In the genomic region with DNA sequence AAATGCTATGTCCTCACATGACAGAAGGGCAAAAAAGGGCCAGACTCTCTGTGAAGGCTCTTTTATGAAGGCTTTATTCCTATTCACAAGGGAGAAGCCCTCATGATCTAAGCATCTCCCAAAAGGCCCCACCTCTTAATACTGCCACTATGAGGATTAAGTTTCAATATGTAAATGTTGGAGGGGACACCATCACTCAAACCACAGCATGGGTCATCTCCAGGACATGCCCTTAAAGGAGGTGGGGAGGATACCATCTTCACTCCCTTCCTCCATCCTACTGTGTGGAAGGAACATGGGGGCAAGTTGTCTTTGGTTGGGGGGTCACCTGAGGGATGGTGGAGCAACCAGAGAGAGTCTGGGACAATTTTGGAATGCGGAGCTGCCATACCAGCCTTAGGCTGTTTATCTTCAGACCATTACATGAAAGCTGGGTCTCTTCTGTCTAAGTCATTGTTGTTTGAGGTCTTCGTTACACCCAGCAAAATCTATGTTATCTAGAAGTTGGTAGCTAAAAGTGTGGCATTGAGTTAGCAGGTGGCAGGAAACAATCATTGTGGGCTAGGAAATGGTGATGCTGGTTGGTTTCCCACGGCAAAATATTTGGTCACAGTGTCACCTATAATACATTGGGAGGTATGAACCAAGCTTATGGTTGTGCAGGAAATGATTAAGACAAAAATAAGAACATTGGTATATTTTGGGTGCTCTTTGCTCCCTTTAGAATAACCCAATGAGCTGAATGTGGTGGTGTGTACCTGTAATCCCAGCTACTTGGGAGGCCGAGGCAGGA, we compare ENCODE assay signal across 14 cellular contexts.
DNase-seq lines count a peak whose midpoint lies in the region; ATAC-seq lines count a peak whose summit lies in the region.
"Had no signal": no experiment of that assay in that cellular context is flagged by ENCODE, and none has a peak within 500 bp of the region (broad histone marks: within the 10 kb centered on the region; RNA-seq: fewer than 3 reads in every experiment).

No MANE protein-coding gene starts in this region.

- peaks cover 70% of the 10 kb centered on the region for H3K4me1 Mint-ChIP-seq in activated CD4-positive, alpha-beta memory T cell treated with anti-CD3 and anti-CD28 coated beads, Interleukin-2, amount 10 ng/mL, durations not matched to agents 7 days and 5 days

- H3K4me1 ChIP-seq in thymus (ENCODE audit: control insufficient read depth, insufficient read depth, low read length), result peaks cover 22% of the 10 kb centered on the region
- H3K4me1 ChIP-seq: parathyroid adenoma had no signal

- peak; percentile 27 for DNase-seq in activated naive CD4-positive, alpha-beta T cell treated with Interleukin-2 at 50 U/mL for 16 hours
- DNase-seq in activated naive CD4-positive, alpha-beta T cell treated with anti-CD3 and anti-CD28 coated beads, Interleukin-2, amount 50 U/mL, for 16 hours, result no peak
- peak; percentile 83 for DNase-seq in activated CD4-positive, alpha-beta memory T cell treated with anti-CD3 and anti-CD28 coated beads, Interleukin-2, amount 10 ng/mL, durations not matched to agents 7 days and 5 days
- DNase-seq in islet precursor cell (peak; percentile 7), mucosa of gallbladder (ENCODE audit: low spot score) (no peak), ACHN (no peak)
- DNase-seq: dermis blood vessel endothelial cell, DMS79, NCI-H2107 had no signal

- H3K27me3 Mint-ChIP-seq in activated CD4-positive, alpha-beta memory T cell treated with anti-CD3 and anti-CD28 coated beads, Interleukin-2, amount 10 ng/mL, durations not matched to agents 7 days and 5 days, result no peaks in the 10 kb centered on the region

- in situ Hi-C loops in ACHN (cut with HindIII; ENCODE audit: low pct_ligation_motif_present, low pct_unique_long_range_greater_than_20kb, low sequenced_read_pairs), result no loop called here

- no peaks in the 10 kb centered on the region for H3K36me3 ChIP-seq in thymus (ENCODE audit: control insufficient read depth, insufficient read depth)
- H3K36me3 ChIP-seq: SJSA1 had no signal

- no peaks in the 10 kb centered on the region for H3K9me3 ChIP-seq in thymus (ENCODE audit: control insufficient read depth)
- H3K9me3 ChIP-seq: SJSA1 had no signal

- H3K36me3 Mint-ChIP-seq in activated CD4-positive, alpha-beta memory T cell treated with anti-CD3 and anti-CD28 coated beads, Interleukin-2, amount 10 ng/mL, durations not matched to agents 7 days and 5 days (ENCODE audit: low read depth), result peaks cover 16% of the 10 kb centered on the region

- peak overlapping the region; percentile 99 for H3K27ac Mint-ChIP-seq in activated CD4-positive, alpha-beta memory T cell treated with anti-CD3 and anti-CD28 coated beads, Interleukin-2, amount 10 ng/mL, durations not matched to agents 7 days and 5 days
- H3K27ac Mint-ChIP-seq: GM23338 had no signal

- peaks cover 10% of the 10 kb centered on the region for H3K9me3 Mint-ChIP-seq in activated CD4-positive, alpha-beta memory T cell treated with anti-CD3 and anti-CD28 coated beads, Interleukin-2, amount 10 ng/mL, durations not matched to agents 7 days and 5 days
- H3K9me3 Mint-ChIP-seq: GM23338 had no signal

- CTCF ChIA-PET in activated CD4-positive, alpha-beta memory T cell treated with anti-CD3 and anti-CD28 coated beads, Interleukin-2, amount 10 ng/mL, durations not matched to agents 7 days and 5 days (lab: Charles Lee), result interaction anchor here (0.6 to 2.8 kb wide), 6 partner anchors 12 to 473 kb away, joined by 3 to 13 read pairs (median 6); a partner anchor contains a TSS

- H3K4me3 ChIP-seq in thymus (ENCODE audit: low read length), result no peak overlapping the region
- H3K4me3 ChIP-seq: GM23338, SJSA1 had no signal

- WGBS in thymus, result 19% methylated on average over 4 of the region's 4 CpGs

- peak overlapping the region; percentile 51 for H3K4me3 Mint-ChIP-seq in activated CD4-positive, alpha-beta memory T cell treated with anti-CD3 and anti-CD28 coated beads, Interleukin-2, amount 10 ng/mL, durations not matched to agents 7 days and 5 days
- H3K4me3 Mint-ChIP-seq: GM23338 had no signal

- ATAC-seq in GM19035 (IDR thresholded peaks at IDR 0.05; ENCODE audit: unreplicated experiment), result no peak
- ATAC-seq: GM23338 had no signal

- H3K27me3 ChIP-seq in thymus (ENCODE audit: control insufficient read depth, insufficient read depth), result no peaks in the 10 kb centered on the region
- H3K27me3 ChIP-seq: SJSA1 had no signal

- H3K27ac ChIP-seq in thymus (ENCODE audit: low read depth), result peak overlapping the region; percentile 33
- H3K27ac ChIP-seq: parathyroid adenoma, SJSA1 had no signal

- POLR2A ChIA-PET in activated CD4-positive, alpha-beta memory T cell treated with anti-CD3 and anti-CD28 coated beads, Interleukin-2, amount 10 ng/mL, durations not matched to agents 7 days and 5 days (lab: Charles Lee), result interaction anchor here (0.7 to 4.4 kb wide), 10 partner anchors 7 to 583 kb away, joined by 3 to 31 read pairs (median 6); a partner anchor contains a TSS

Comparison
In these comparisons a context has a peak if more than half of its experiments do, and no peak if none do; other contexts are left out.
1. DNase-seq: peak in activated naive CD4-positive, alpha-beta T cell treated with Interleukin-2 at 50 U/mL for 16 hours (single experiment), activated CD4-positive, alpha-beta memory T cell treated with anti-CD3 and anti-CD28 coated beads, Interleukin-2, amount 10 ng/mL, durations not matched to agents 7 days and 5 days (single experiment) and islet precursor cell (single experiment); none in activated naive CD4-positive, alpha-beta T cell treated with anti-CD3 and anti-CD28 coated beads, Interleukin-2, amount 50 U/mL, for 16 hours (single experiment), mucosa of gallbladder (single experiment) and ACHN (single experiment).